Comparison of ENCODE assay signal across 10 cellular contexts in the genomic region with DNA sequence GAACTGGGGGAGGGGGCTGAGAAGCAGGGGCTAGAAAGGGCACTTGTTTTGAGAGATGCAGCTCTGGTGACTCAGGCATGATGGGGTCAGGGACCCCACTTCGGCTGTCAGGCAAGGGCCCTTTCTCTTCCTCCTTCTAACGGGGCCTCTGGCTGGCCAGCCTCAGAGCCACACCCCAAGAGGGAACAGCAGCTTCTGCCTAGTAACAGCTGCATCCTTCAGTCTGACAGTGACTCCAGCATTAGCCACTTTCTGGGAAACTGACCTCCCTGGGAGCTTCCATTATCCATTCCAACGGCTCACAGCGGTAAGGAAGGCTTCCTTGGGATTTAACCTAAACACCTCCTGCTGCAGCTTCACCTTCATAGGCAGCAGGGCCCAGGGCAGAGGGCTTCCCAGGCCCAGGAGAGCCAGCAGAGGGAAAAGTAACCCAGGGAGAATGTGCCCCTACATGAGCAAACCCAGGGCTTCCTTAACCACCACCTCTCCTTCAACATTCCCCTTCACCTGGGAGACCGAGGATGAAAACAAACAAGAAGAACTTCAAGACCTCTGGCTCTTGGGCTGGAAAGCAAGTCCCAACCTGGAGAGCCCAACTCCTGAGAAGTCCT. TPM values are rescaled to one million over a fixed set of nuclear protein-coding genes. Genes with fewer than 3 reads are reported as not detected.
A peak's percentile ranks its signal among the peaks of the same experiment; 100 is the strongest.
DNase-seq lines count a peak whose midpoint lies in the region; ATAC-seq and TF ChIP-seq lines count a peak whose summit lies in the region.
"Had no signal": no experiment of that assay in that cellular context is flagged by ENCODE, and none has a peak within 500 bp of the region (broad histone marks: within the 10 kb centered on the region; RNA-seq: fewer than 3 reads in every experiment).

No MANE protein-coding gene starts in this region.

- H3K4me3 ChIP-seq in fibroblast of lung (replicated peaks in 1 of 4; ENCODE audit: control extremely low read depth in 1 of 4, insufficient read depth in 1 of 4, low read depth in 3 of 4, low read length in 4 of 4): peak overlapping the region in 2 of 4 experiments; percentile 25 to 93
- H3K4me3 ChIP-seq in CD4-positive, alpha-beta memory T cell (ENCODE audit: low read length in 2 of 2): no peak overlapping the region

- H3K27me3 Mint-ChIP-seq in CD14-positive monocyte (ENCODE audit: low read depth in 3 of 3) (peaks cover 0 to 2% (median 2%) of the 10 kb centered on the region in 3 donors), neural crest cell (ENCODE audit: low read depth) (no peaks in the 10 kb centered on the region)
- no peaks in the 10 kb centered on the region for H3K27me3 Mint-ChIP-seq in CD4-positive, alpha-beta memory T cell
- H3K27me3 Mint-ChIP-seq: activated naive CD8-positive, alpha-beta T cell treated with anti-CD3 and anti-CD28 coated beads, Interleukin-2, amount 50 U/mL, for 24 hours had no signal

- H3K36me3 ChIP-seq in fibroblast of lung (ENCODE audit: control insufficient read depth, insufficient read depth, low read length): peaks cover 2% of the 10 kb centered on the region
- no peaks in the 10 kb centered on the region for H3K36me3 ChIP-seq in CD4-positive, alpha-beta memory T cell (ENCODE audit: insufficient read depth, low read length)

- peaks cover 32% of the 10 kb centered on the region for H3K4me1 ChIP-seq in fibroblast of lung (ENCODE audit: control insufficient read depth, extremely low read depth, insufficient read depth, low read length)
- H3K4me1 ChIP-seq in CD4-positive, alpha-beta memory T cell (ENCODE audit: insufficient read depth, low read length): peaks cover 43% of the 10 kb centered on the region

- TF ChIP-seq CTCF in CD14-positive monocyte (IDR thresholded peaks at IDR 0.05): no peak
- no peak for TF ChIP-seq CTCF in RWPE1 (conservative IDR thresholded peaks at IDR 0.05; ENCODE audit: low read depth)
- no peak for TF ChIP-seq CTCF in fibroblast of lung (conservative IDR thresholded peaks at IDR 0.05 in 1 of 2, IDR thresholded peaks at IDR 0.05 in 1 of 2; ENCODE audit: low read depth in 1 of 2, low read length in 2 of 2)
- no peak for TF ChIP-seq CTCF in neural crest cell (conservative IDR thresholded peaks at IDR 0.05)

- peaks cover 9 to 20% of the 10 kb centered on the region in 2 donors for H3K36me3 Mint-ChIP-seq in CD14-positive monocyte
- H3K36me3 Mint-ChIP-seq in neural crest cell (ENCODE audit: low read depth): no peaks in the 10 kb centered on the region
- H3K36me3 Mint-ChIP-seq in CD4-positive, alpha-beta memory T cell: peaks cover 3 to 4% of the 10 kb centered on the region in 2 donors

- H3K27ac ChIP-seq in RWPE1 (peak overlapping the region; percentile 91), fibroblast of lung (ENCODE audit: insufficient read depth, low read length) (peak overlapping the region; percentile 79)
- H3K27ac ChIP-seq in CD4-positive, alpha-beta memory T cell (ENCODE audit: low read depth, low read length): no peak overlapping the region
- H3K27ac ChIP-seq: parathyroid adenoma had no signal

- H3K27ac Mint-ChIP-seq in CD14-positive monocyte: peak overlapping the region; percentile 97 to 100 (median 100)
- peak overlapping the region; percentile 43 for H3K27ac Mint-ChIP-seq in neural crest cell (ENCODE audit: unreplicated experiment)
- peak overlapping the region in 2 of 7 donors; percentile 22 to 58 for H3K27ac Mint-ChIP-seq in CD4-positive, alpha-beta memory T cell
- H3K27ac Mint-ChIP-seq: activated naive CD8-positive, alpha-beta T cell treated with anti-CD3 and anti-CD28 coated beads, Interleukin-2, amount 50 U/mL, for 24 hours had no signal

- intact Hi-C loops in CD14-positive monocyte (cut with micrococcal nuclease): no loop called here
- intact Hi-C loops in CD4-positive, alpha-beta memory T cell (cut with micrococcal nuclease): no loop called here

- H2AFZ ChIP-seq in fibroblast of lung (ENCODE audit: low read length): no peak overlapping the region
- H2AFZ ChIP-seq: parathyroid adenoma had no signal

- H4K20me1 ChIP-seq in fibroblast of lung (ENCODE audit: control insufficient read depth, extremely low read depth, insufficient read depth, low read length): no peaks in the 10 kb centered on the region

- H3K4me3 Mint-ChIP-seq in CD14-positive monocyte (peak overlapping the region; percentile 83 to 93), neural crest cell (peak overlapping the region; percentile 87)
- peak overlapping the region in 1 of 8 donors; percentile 17 for H3K4me3 Mint-ChIP-seq in CD4-positive, alpha-beta memory T cell
- H3K4me3 Mint-ChIP-seq: activated naive CD8-positive, alpha-beta T cell treated with anti-CD3 and anti-CD28 coated beads, Interleukin-2, amount 50 U/mL, for 24 hours had no signal

- H3K79me2 ChIP-seq in fibroblast of lung (ENCODE audit: control insufficient read depth, insufficient read depth, low read length): peaks cover 53% of the 10 kb centered on the region

- peaks cover 75% of the 10 kb centered on the region for H3K4me1 Mint-ChIP-seq in CD14-positive monocyte
- peaks cover 54% of the 10 kb centered on the region for H3K4me1 Mint-ChIP-seq in neural crest cell
- peaks cover 27 to 50% (median 42%) of the 10 kb centered on the region in 4 donors for H3K4me1 Mint-ChIP-seq in CD4-positive, alpha-beta memory T cell

- H3K9me3 ChIP-seq in fibroblast of lung (ENCODE audit: control insufficient read depth, insufficient read depth, low read depth, low read length): no peaks in the 10 kb centered on the region
- H3K9me3 ChIP-seq in CD4-positive, alpha-beta memory T cell (ENCODE audit: control insufficient read depth in 1 of 2, low read length in 2 of 2): no peaks in the 10 kb centered on the region

- peak overlapping the region; percentile 72 for H3K4me2 ChIP-seq in fibroblast of lung (ENCODE audit: extremely low read depth, insufficient read depth, low read length)

- CTCF ChIA-PET in RWPE1 (lab: Yijun Ruan, JAX): interaction anchor here (0.5 to 0.7 kb wide), 3 partner anchors 20 to 286 kb away, joined by 3 read pairs; partner anchors contain the start of gene COX14
- CTCF ChIA-PET in CD4-positive, alpha-beta memory T cell (lab: Charles Lee; ENCODE audit: partially characterized antibody): interaction anchor here (1.2 to 1.6 kb wide), 2 partner anchors 41 to 120 kb away, joined by 4 read pairs; no protein-coding TSS in a partner anchor

- H3K9me3 Mint-ChIP-seq in CD14-positive monocyte (no peaks in the 10 kb centered on the region), neural crest cell (no peaks in the 10 kb centered on the region)
- no peaks in the 10 kb centered on the region for H3K9me3 Mint-ChIP-seq in CD4-positive, alpha-beta memory T cell
- H3K9me3 Mint-ChIP-seq: activated naive CD8-positive, alpha-beta T cell treated with anti-CD3 and anti-CD28 coated beads, Interleukin-2, amount 50 U/mL, for 24 hours had no signal

- POLR2A ChIA-PET in RWPE1 (lab: Yijun Ruan, JAX; ENCODE audit: low non-redundant PET): no interaction called here
- POLR2A ChIA-PET in CD4-positive, alpha-beta memory T cell (lab: Charles Lee; ENCODE audit: partially characterized antibody): interaction anchor here (5.5 kb wide), 1 partner anchor 15 kb away, joined by 67 read pairs; the partner anchor contains the start of gene BCDIN3D

- no peaks in the 10 kb centered on the region for H3K27me3 ChIP-seq in fibroblast of lung (ENCODE audit: control insufficient read depth, insufficient read depth, low read length)
- no peaks in the 10 kb centered on the region for H3K27me3 ChIP-seq in CD4-positive, alpha-beta memory T cell (ENCODE audit: insufficient read depth, low read length)

- ATAC-seq in HG02981 (IDR thresholded peaks at IDR 0.05; ENCODE audit: unreplicated experiment): no peak
- no peak for ATAC-seq in HG03520 (IDR thresholded peaks at IDR 0.05; ENCODE audit: unreplicated experiment)
- ATAC-seq: activated naive CD8-positive, alpha-beta T cell treated with anti-CD3 and anti-CD28 coated beads, Interleukin-2, amount 50 U/mL, for 24 hours had no signal

- DNase-seq in CD14-positive monocyte (ENCODE audit: low spot score): peak; percentile 89
- no peak for DNase-seq in RWPE1 (ENCODE audit: low spot score)
- peak; percentile 65 to 67 for DNase-seq in fibroblast of lung (ENCODE audit: low read depth in 2 of 2)
- DNase-seq in neural crest cell (ENCODE audit: low read depth, low spot score): no peak
- DNase-seq in CD4-positive, alpha-beta memory T cell: no peak
- DNase-seq in NCI-H2107 (lab: John Stamatoyannopoulos, UW): no peak
- DNase-seq: activated naive CD8-positive, alpha-beta T cell treated with anti-CD3 and anti-CD28 coated beads, Interleukin-2, amount 50 U/mL, for 24 hours had no signal

- H3K9ac ChIP-seq in fibroblast of lung (ENCODE audit: insufficient read depth, low read length): peak overlapping the region; percentile 36
- H3K9ac ChIP-seq: parathyroid adenoma had no signal

RNA-seq across cellular contexts. Expression of gene NCKAP5L, which starts 2.7 kb away (rescaled TPM):
- 1 to 10 TPM; 3.7 to 6.8 TPM for polyA plus RNA-seq in CD14-positive monocyte
- total RNA-seq in fibroblast of lung: 11.6 and 14.2 TPM in 2 replicates
- polyA plus RNA-seq in fibroblast of lung: 3.9 TPM in 2 replicates
- 9.8 and 10.5 TPM in 2 replicates for polyA plus RNA-seq in fibroblast of lung (2012)
- polyA minus RNA-seq in fibroblast of lung (ENCODE audit: low replicate concordance): 15.0 and 23.4 TPM in 2 replicates
- total RNA-seq in neural crest cell: 40.8 and 45.0 TPM in 2 replicates
- 10 to 100 TPM; 10.4 to 11.2 TPM for total RNA-seq in CD4-positive, alpha-beta memory T cell
- 1 to 10 TPM in 1 of 2 donors, under 1 TPM in 1; 0.20 to 3.5 TPM for polyA plus RNA-seq in CD4-positive, alpha-beta memory T cell

RNA-seq across cellular contexts. Expression of gene BCDIN3D, which starts 17.4 kb away (rescaled TPM):
- polyA plus RNA-seq in CD14-positive monocyte (1 to 10 TPM in 1 of 2 donors, under 1 TPM in 1; 0.71 to 1.2 TPM), fibroblast of lung (2.5 and 3.2 TPM in 2 replicates)
- total RNA-seq in fibroblast of lung (4.5 and 7.2 TPM in 2 replicates), neural crest cell (7.9 and 9.6 TPM in 2 replicates)
- 1.8 and 2.1 TPM in 2 replicates for polyA plus RNA-seq in fibroblast of lung (2012)
- 0.47 and 1.4 TPM in 2 replicates for polyA minus RNA-seq in fibroblast of lung (ENCODE audit: low replicate concordance)
- 10 to 100 TPM; 16.0 to 17.5 TPM for total RNA-seq in CD4-positive, alpha-beta memory T cell
- 1 to 10 TPM; 5.3 to 7.7 TPM for polyA plus RNA-seq in CD4-positive, alpha-beta memory T cell

Comparison
In these comparisons a context has a peak if more than half of its experiments do, and no peak if none do; other contexts are left out.
1. DNase-seq: peak in CD14-positive monocyte (single experiment) and fibroblast of lung (2 of 2); none in RWPE1 (single experiment), neural crest cell (single experiment), CD4-positive, alpha-beta memory T cell (0 of 5) and NCI-H2107 (single experiment).